8 cellular contexts compared by ENCODE assay signal in the genomic region with DNA sequence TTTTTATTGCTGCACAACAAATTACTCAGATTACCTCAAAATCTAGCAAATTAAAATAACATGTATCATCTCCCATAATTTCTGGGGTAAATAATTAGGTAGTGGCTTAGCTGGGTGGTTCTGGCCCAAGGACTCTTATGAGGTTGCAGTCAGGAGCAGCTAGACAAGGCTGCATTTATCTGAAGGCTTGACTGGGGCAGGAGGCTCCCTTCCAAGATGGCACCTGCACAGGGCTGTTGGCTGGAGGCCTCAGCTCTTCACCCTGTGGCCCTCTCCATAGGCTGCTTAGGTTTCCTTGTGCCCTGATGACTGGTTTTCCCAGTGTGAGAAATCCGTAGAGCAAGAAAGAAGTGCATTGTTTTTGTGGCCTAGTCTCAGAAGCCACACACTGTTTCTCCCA.
"Had no signal": no experiment of that assay in that cellular context is flagged by ENCODE, and none has a peak within 500 bp of the region (broad histone marks: within the 10 kb centered on the region; RNA-seq: fewer than 3 reads in every experiment).

No MANE protein-coding gene starts in this region.

- DNase-seq: H9, HCEC 1CT, KBM-7 had no signal

- H3K4me3 Mint-ChIP-seq: GM23338, H9, IgD-negative memory B cell had no signal

- H3K4me1 Mint-ChIP-seq: IgD-negative memory B cell had no signal

- FAIRE-seq: H1, H54, HepG2 had no signal

- H3K4me3 ChIP-seq: GM23338 had no signal

- ATAC-seq: GM23338, HepG2 had no signal
